ENCODE assay signal across 19 cellular contexts in genomic region chr17:82602986-82603385, GRCh38. TPM values are rescaled to one million over a fixed set of nuclear protein-coding genes. Genes with fewer than 3 reads are reported as not detected.
A peak's percentile ranks its signal among the peaks of the same experiment; 100 is the strongest.
DNase-seq lines count a peak whose midpoint lies in the region; ATAC-seq, FAIRE-seq and TF ChIP-seq lines count a peak whose summit lies in the region.
"Had no signal": no experiment of that assay in that cellular context is flagged by ENCODE, and none has a peak within 500 bp of the region (broad histone marks: within the 10 kb centered on the region; RNA-seq: fewer than 3 reads in every experiment).

No MANE protein-coding gene starts in this region.

- H3K36me3 ChIP-seq in HepG2 (replicated peaks in 1 of 2; ENCODE audit: control insufficient read depth in 1 of 2, insufficient read depth in 2 of 2, low read length in 2 of 2) (peaks cover 43 to 64% of the 10 kb centered on the region in 2 experiments), upper lobe of left lung (peaks cover 0 to 77% (median 30%) of the 10 kb centered on the region in 4 donors)

- POLR2A ChIA-PET in activated naive CD8-positive, alpha-beta T cell treated with anti-CD3 and anti-CD28 coated beads, Interleukin-2, amount 10 ng/mL, durations not matched to agents 7 days and 5 days (lab: Charles Lee): no interaction called here
- POLR2A ChIA-PET in HepG2 (lab: Yijun Ruan, JAX): interaction anchor here (1.5 kb wide), 1 partner anchor 34 kb away, joined by 6 read pairs; no protein-coding TSS in a partner anchor

- H3K4me1 ChIP-seq in HepG2 (ENCODE audit: insufficient read depth, low read length): peaks cover 14% of the 10 kb centered on the region
- peaks cover 22 to 48% (median 36%) of the 10 kb centered on the region in 4 donors for H3K4me1 ChIP-seq in upper lobe of left lung

- H3K9me3 Mint-ChIP-seq in activated naive CD4-positive, alpha-beta T cell treated with anti-CD3 and anti-CD28 coated beads for 36 hours: no peaks in the 10 kb centered on the region
- no peaks in the 10 kb centered on the region for H3K9me3 Mint-ChIP-seq in activated naive CD8-positive, alpha-beta T cell treated with anti-CD3 and anti-CD28 coated beads, Interleukin-2, amount 10 ng/mL, durations not matched to agents 7 days and 5 days
- H3K9me3 Mint-ChIP-seq: activated CD4-positive, alpha-beta T cell treated with anti-CD3 and anti-CD28 coated beads, Interleukin-2, amount 10 ng/mL, durations not matched to agents 7 days and 5 days; T-cell had no signal

- TF ChIP-seq POLR2A in HepG2 (IDR thresholded peaks at IDR 0.05; ENCODE audit: insufficient read depth in 1 of 2, low read depth in 2 of 2, low read length in 2 of 2) (no peak; a peak in 1 of 4 replicates), upper lobe of left lung (IDR thresholded peaks at IDR 0.05) (no peak)

- in situ Hi-C loops in HepG2 (cut with HindIII; ENCODE audit: extremely low pct_ligation_motif_present, low pct_unique_long_range_greater_than_20kb): no loop called here

- 96% methylated on average over 12 of the region's 12 CpGs for WGBS in HepG2 (ENCODE audit: low lambda C conversion rate)
- 77 to 83% methylated on average over 12 of the region's 12 CpGs for WGBS in upper lobe of left lung, 2 donors

- CTCF ChIA-PET in activated naive CD4-positive, alpha-beta T cell treated with anti-CD3 and anti-CD28 coated beads for 36 hours (lab: Charles Lee): no interaction called here
- CTCF ChIA-PET in HepG2 (lab: Yijun Ruan, JAX; ENCODE audit: low intra/inter-chr PET ratio, low total read pairs): no interaction called here

- H3K4me3 Mint-ChIP-seq in activated naive CD4-positive, alpha-beta T cell treated with anti-CD3 and anti-CD28 coated beads for 36 hours: no peak overlapping the region
- H3K4me3 Mint-ChIP-seq in activated naive CD8-positive, alpha-beta T cell treated with anti-CD3 and anti-CD28 coated beads, Interleukin-2, amount 10 ng/mL, durations not matched to agents 7 days and 5 days: no peak overlapping the region
- H3K4me3 Mint-ChIP-seq: activated CD4-positive, alpha-beta T cell treated with anti-CD3 and anti-CD28 coated beads, Interleukin-2, amount 10 ng/mL, durations not matched to agents 7 days and 5 days had no signal

- H3K4me3 ChIP-seq in HepG2 (replicated peaks in 1 of 3; ENCODE audit: insufficient read depth in 1 of 3, low read depth in 2 of 3, low read length in 3 of 3): no peak overlapping the region
- peak overlapping the region in 1 of 4 donors; percentile 6 for H3K4me3 ChIP-seq in upper lobe of left lung

- no peak for FAIRE-seq in HepG2 (lab: Jason Lieb, UNC)
- FAIRE-seq: colon, H54, RCC 7860 had no signal

- H3K27me3 ChIP-seq in HepG2 (ENCODE audit: control insufficient read depth in 1 of 2, insufficient read depth in 2 of 2, low read length in 2 of 2) (no peaks in the 10 kb centered on the region), upper lobe of left lung (no peaks in the 10 kb centered on the region)
- H3K27me3 ChIP-seq: neutrophil had no signal

- no peak for DNase-seq in activated naive CD4-positive, alpha-beta T cell treated with anti-CD3 and anti-CD28 coated beads for 36 hours
- no peak for DNase-seq in activated naive CD4-positive, alpha-beta T cell treated with anti-CD3 and anti-CD28 coated beads, Interleukin-2, amount 50 U/mL, for 16 hours
- DNase-seq in activated naive CD8-positive, alpha-beta T cell treated with anti-CD3 and anti-CD28 coated beads, Interleukin-2, amount 10 ng/mL, durations not matched to agents 7 days and 5 days: no peak
- DNase-seq in HepG2 (ENCODE audit: low spot score): no peak
- no peak for DNase-seq in upper lobe of left lung
- DNase-seq in NCI-H2081 treated with DMSO at 0.1 percent for 48 hours (lab: John Stamatoyannopoulos, UW): no peak
- no peak for DNase-seq in NK-92 (lab: John Stamatoyannopoulos, UW; ENCODE audit: unreplicated experiment)
- DNase-seq: activated CD4-positive, alpha-beta T cell treated with anti-CD3 and anti-CD28 coated beads, Interleukin-2, amount 10 ng/mL, durations not matched to agents 7 days and 5 days; hypothalamus; mammary epithelial cell; NCI-H1694 treated with DMSO at 0.1 percent for 48 hours; NCI-H526; substantia nigra; T-cell had no signal

- no peak for ATAC-seq in activated naive CD8-positive, alpha-beta T cell treated with anti-CD3 and anti-CD28 coated beads, Interleukin-2, amount 10 ng/mL, durations not matched to agents 7 days and 5 days (ENCODE audit: low read depth)
- ATAC-seq in HepG2 (no peak), upper lobe of left lung (ENCODE audit: low FRiP score in 2 of 2) (no peak), GM21381 (IDR thresholded peaks at IDR 0.05; ENCODE audit: unreplicated experiment) (no peak)
- ATAC-seq: T-cell had no signal

- H3K36me3 Mint-ChIP-seq in activated naive CD4-positive, alpha-beta T cell treated with anti-CD3 and anti-CD28 coated beads for 36 hours (ENCODE audit: low read depth): peaks cover 24% of the 10 kb centered on the region
- H3K36me3 Mint-ChIP-seq in activated naive CD8-positive, alpha-beta T cell treated with anti-CD3 and anti-CD28 coated beads, Interleukin-2, amount 10 ng/mL, durations not matched to agents 7 days and 5 days: peaks cover 26% of the 10 kb centered on the region

- H3K79me2 ChIP-seq in HepG2 (ENCODE audit: insufficient read depth, low read length): no peaks in the 10 kb centered on the region

- peaks cover 14% of the 10 kb centered on the region; the same call in 1 of the 2 replicates for H4K20me1 ChIP-seq in HepG2 (ENCODE audit: insufficient read depth, low read length)

- H3K27me3 Mint-ChIP-seq in activated naive CD4-positive, alpha-beta T cell treated with anti-CD3 and anti-CD28 coated beads for 36 hours (ENCODE audit: low read depth): no peaks in the 10 kb centered on the region
- H3K27me3 Mint-ChIP-seq in activated naive CD8-positive, alpha-beta T cell treated with anti-CD3 and anti-CD28 coated beads, Interleukin-2, amount 10 ng/mL, durations not matched to agents 7 days and 5 days: no peaks in the 10 kb centered on the region
- H3K27me3 Mint-ChIP-seq: activated CD4-positive, alpha-beta T cell treated with anti-CD3 and anti-CD28 coated beads, Interleukin-2, amount 10 ng/mL, durations not matched to agents 7 days and 5 days; T-cell had no signal

- H3K9ac ChIP-seq in HepG2 (ENCODE audit: insufficient read depth, low read depth, low read length): no peak overlapping the region

- H3K9me3 ChIP-seq in HepG2 (ENCODE audit: low read length): no peaks in the 10 kb centered on the region
- H3K9me3 ChIP-seq in upper lobe of left lung: no peaks in the 10 kb centered on the region
- H3K9me3 ChIP-seq: neutrophil had no signal

- H3K4me2 ChIP-seq in HepG2 (ENCODE audit: low read depth, low read length): no peak overlapping the region

- H2AFZ ChIP-seq in HepG2 (ENCODE audit: low read length): no peak overlapping the region

- H3K27ac ChIP-seq in HepG2 (ENCODE audit: extremely low read length, insufficient read depth, low read length): no peak overlapping the region
- peak overlapping the region; percentile 62 to 85 (median 78) for H3K27ac ChIP-seq in upper lobe of left lung

- TF ChIP-seq CTCF in HepG2 (CRISPR knock-in tag; IDR thresholded peaks at IDR 0.05): no peak
- TF ChIP-seq CTCF in upper lobe of left lung (IDR thresholded peaks at IDR 0.05): no peak

- no TSS peak for BruUV-seq in HepG2 (replicated peaks; lab: Mats Ljungman, UMichigan)

- H3K27ac Mint-ChIP-seq in activated naive CD4-positive, alpha-beta T cell treated with anti-CD3 and anti-CD28 coated beads for 36 hours: peak overlapping the region; percentile 6
- H3K27ac Mint-ChIP-seq in activated naive CD8-positive, alpha-beta T cell treated with anti-CD3 and anti-CD28 coated beads, Interleukin-2, amount 10 ng/mL, durations not matched to agents 7 days and 5 days: peak overlapping the region; percentile 58

- TF ChIP-seq EP300 in HepG2 (IDR thresholded peaks at IDR 0.05; ENCODE audit: low read depth in 2 of 2, low read length in 2 of 2) (no peak), HepG2 (CRISPR knock-in tag; IDR thresholded peaks at IDR 0.05; ENCODE audit: borderline replicate concordance) (no peak), upper lobe of left lung (IDR thresholded peaks at IDR 0.05) (no peak)

- H3K4me1 Mint-ChIP-seq in activated naive CD4-positive, alpha-beta T cell treated with anti-CD3 and anti-CD28 coated beads for 36 hours (ENCODE audit: low read depth): peaks cover 12% of the 10 kb centered on the region
- peaks cover 7% of the 10 kb centered on the region for H3K4me1 Mint-ChIP-seq in activated naive CD8-positive, alpha-beta T cell treated with anti-CD3 and anti-CD28 coated beads, Interleukin-2, amount 10 ng/mL, durations not matched to agents 7 days and 5 days

- TF ChIP-seq RAD21 in HepG2 (CRISPR knock-in tag; IDR thresholded peaks at IDR 0.05): no peak

- intact Hi-C loops in activated naive CD4-positive, alpha-beta T cell treated with anti-CD3 and anti-CD28 coated beads for 36 hours (cut with micrococcal nuclease): no loop called here
- intact Hi-C loops in HepG2 (cut with micrococcal nuclease; ENCODE audit: unreplicated experiment): no loop called here

RNA-seq across cellular contexts. Expression of gene WDR45B, which starts 45.3 kb away (rescaled TPM):
- total RNA-seq in activated naive CD4-positive, alpha-beta T cell treated with anti-CD3 and anti-CD28 coated beads for 36 hours: 10 to 100 TPM; 23.2 to 25.0 TPM
- total RNA-seq in activated naive CD8-positive, alpha-beta T cell treated with anti-CD3 and anti-CD28 coated beads, Interleukin-2, amount 10 ng/mL, durations not matched to agents 7 days and 5 days: 10 to 100 TPM; 56.9 to 61.5 TPM
- total RNA-seq in HepG2 (2016; rRNA removed; fragmentation: Illumina TruSeq; extraction: Trizol) (86.2 and 88.8 TPM in 2 replicates), upper lobe of left lung (10 to 100 TPM; 54.9 to 90.0 (median 74.3) TPM)
- total RNA-seq in HepG2 (2016; cell fraction: cytosol; rRNA removed; fragmentation: Illumina TruSeq; extraction: Trizol; ENCODE audit: low read depth): 59.9 and 62.3 TPM in 2 replicates
- total RNA-seq in HepG2 (2016; cell fraction: insoluble cytoplasmic fraction; rRNA removed; fragmentation: Illumina TruSeq; extraction: Trizol): 80.2 and 87.6 TPM in 2 replicates
- total RNA-seq in HepG2 (2016; cell fraction: membrane; rRNA removed; fragmentation: Illumina TruSeq; extraction: Trizol): 148 and 149 TPM in 2 replicates
- total RNA-seq in HepG2 (2016; cell fraction: nucleus; rRNA removed; fragmentation: Illumina TruSeq; extraction: Trizol): 45.2 and 55.4 TPM in 2 replicates
- 153 and 155 TPM in 2 replicates for polyA plus RNA-seq in HepG2 (2011; rRNA removed)
- polyA plus RNA-seq in HepG2 (2011; cell fraction: cytosol; rRNA removed): 121 and 131 TPM in 2 replicates
- 186 and 214 TPM in 2 replicates for polyA plus RNA-seq in HepG2 (2011; cell fraction: nucleus; rRNA removed)
- 124 and 164 TPM in 2 replicates for polyA plus RNA-seq in HepG2 (2012)
- polyA plus RNA-seq in HepG2 (2016; cell fraction: cytosol; fragmentation: Illumina TruSeq; extraction: Trizol; ENCODE audit: low read depth): 65.9 and 70.7 TPM in 2 replicates
- 89.4 and 101 TPM in 2 replicates for polyA plus RNA-seq in HepG2 (2016; cell fraction: insoluble cytoplasmic fraction; fragmentation: Illumina TruSeq; extraction: Trizol; ENCODE audit: low read depth)
- 129 and 138 TPM in 2 replicates for polyA plus RNA-seq in HepG2 (2016; cell fraction: membrane; fragmentation: Illumina TruSeq; extraction: Trizol; ENCODE audit: low read depth)
- 81.4 and 81.5 TPM in 2 replicates for polyA plus RNA-seq in HepG2 (2016; cell fraction: nucleus; fragmentation: Illumina TruSeq; extraction: Trizol; ENCODE audit: insufficient read depth, low read depth)
- 68.7 and 113 TPM in 2 replicates for polyA minus RNA-seq in HepG2 (2011; rRNA and poly(A)+ RNA removed; ENCODE audit: low replicate concordance)
- 60.7 and 64.4 TPM in 2 replicates for polyA minus RNA-seq in HepG2 (2011; cell fraction: cytosol; rRNA and poly(A)+ RNA removed)
- polyA minus RNA-seq in HepG2 (2011; cell fraction: nucleus; rRNA and poly(A)+ RNA removed): 61.5 and 68.1 TPM in 2 replicates
